Comparison of ENCODE assay signal across 8 cellular contexts in the genomic region with DNA sequence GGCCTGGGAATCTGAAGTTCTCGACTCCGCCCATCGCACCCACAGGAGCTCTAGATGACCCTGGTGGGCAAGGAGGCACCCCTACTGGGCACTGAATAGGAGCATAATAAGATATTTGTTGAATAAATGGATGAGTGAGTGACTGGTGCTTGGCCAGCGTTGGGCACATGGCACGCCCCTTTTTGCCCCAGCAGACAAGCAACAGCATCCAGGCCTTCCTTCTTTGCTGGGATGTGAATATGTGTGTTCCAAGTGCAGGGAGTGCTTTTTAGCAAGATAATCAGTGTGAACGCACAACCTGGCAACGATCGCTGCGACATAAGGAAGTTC. TPM values are rescaled to one million over a fixed set of nuclear protein-coding genes. Genes with fewer than 3 reads are reported as not detected.
DNase-seq lines count a peak whose midpoint lies in the region; ATAC-seq and TF ChIP-seq lines count a peak whose summit lies in the region.

No MANE protein-coding gene starts in this region.

- H3K9me2 ChIP-seq in Karpas-422 (replicated peaks; ENCODE audit: insufficient read depth, low read length) = no peaks in the 10 kb centered on the region

- peaks cover 26% of the 10 kb centered on the region for H4K20me1 ChIP-seq in Karpas-422 (ENCODE audit: insufficient read depth, low read depth, low read length)

- H2AFZ ChIP-seq in Karpas-422 (ENCODE audit: low read length) = peak overlapping the region; percentile 98

- H3K27ac ChIP-seq in Karpas-422 (ENCODE audit: low read length) = peak overlapping the region; percentile 67
- peak overlapping the region; percentile 89 for H3K27ac ChIP-seq in caudate nucleus (ENCODE audit: low read depth, low read length)

- peak overlapping the region; percentile 85 for H3K4me3 ChIP-seq in Karpas-422 (ENCODE audit: low read length)

- peak overlapping the region; percentile 86 for H3K4me3 Mint-ChIP-seq in mesothelial cell of epicardium

- TF ChIP-seq CTCF in mesothelial cell of epicardium (IDR thresholded peaks at IDR 0.05; ENCODE audit: unreplicated experiment) = peak; percentile 47

- H3K36me3 Mint-ChIP-seq in mesothelial cell of epicardium = no peaks in the 10 kb centered on the region

- peak overlapping the region; percentile 97 for H3K27ac Mint-ChIP-seq in mesothelial cell of epicardium

- DNase-seq in DMS 273 treated with DMSO at 0.1 percent for 48 hours (lab: John Stamatoyannopoulos, UW) (peak; percentile 50), Karpas-422 (no peak), caudate nucleus (lab: John Stamatoyannopoulos, UW) (peak in 2 of 61 donors; percentile 53 to 69), mesothelial cell of epicardium (ENCODE audit: low spot score in 2 of 2, unreplicated experiment in 2 of 2) (no peak), T-helper 9 cell (no peak), NCI-H748 (lab: John Stamatoyannopoulos, UW; ENCODE audit: unreplicated experiment) (no peak), GF-D8 (lab: John Stamatoyannopoulos, UW) (no peak)

- H3K4me2 ChIP-seq in Karpas-422 (ENCODE audit: low read depth, low read length, poor library complexity, severe bottlenecking) = peak overlapping the region; percentile 89

- peaks cover 18% of the 10 kb centered on the region for H3K4me1 Mint-ChIP-seq in mesothelial cell of epicardium

- H3K9me3 ChIP-seq in Karpas-422 (ENCODE audit: low read length) = no peaks in the 10 kb centered on the region

- H3K79me2 ChIP-seq in Karpas-422 (ENCODE audit: low read length) = peaks cover 46% of the 10 kb centered on the region

- H3K9ac ChIP-seq in Karpas-422 (ENCODE audit: low read length) = peak overlapping the region; percentile 86

- H3K9me3 Mint-ChIP-seq in mesothelial cell of epicardium = no peaks in the 10 kb centered on the region

- no peaks in the 10 kb centered on the region for H3K27me3 Mint-ChIP-seq in mesothelial cell of epicardium (ENCODE audit: low read depth)

- H3K27me3 ChIP-seq in Karpas-422 (ENCODE audit: low read length) = no peaks in the 10 kb centered on the region

- H3K4me1 ChIP-seq in Karpas-422 (ENCODE audit: low read length) = peaks cover 40% of the 10 kb centered on the region

- ATAC-seq in GM21576 (IDR thresholded peaks at IDR 0.05; ENCODE audit: unreplicated experiment) = peak; percentile 16

- H3K36me3 ChIP-seq in Karpas-422 (ENCODE audit: insufficient read depth, low read length) = peaks cover 13% of the 10 kb centered on the region

RNA-seq across cellular contexts. Expression of a gene that starts 0.5 kb away (rescaled TPM):
- total RNA-seq in Karpas-422 (2014; rRNA removed; shearing (Covaris generic); ENCODE audit: low replicate concordance) = 130 and 148 TPM in 2 replicates
- total RNA-seq in mesothelial cell of epicardium = 119 to 123 TPM (median 120 TPM) in 3 replicates

RNA-seq across cellular contexts. Expression of a gene that starts 12.0 kb away (rescaled TPM):
- total RNA-seq in Karpas-422 (2014; rRNA removed; shearing (Covaris generic); ENCODE audit: low replicate concordance) = 174 and 253 TPM in 2 replicates
- total RNA-seq in mesothelial cell of epicardium = 44.3 to 45.9 TPM (median 45.1 TPM) in 3 replicates

RNA-seq across cellular contexts. Expression of a gene that starts 25.4 kb away (rescaled TPM):
- total RNA-seq in Karpas-422 (2014; rRNA removed; shearing (Covaris generic); ENCODE audit: low replicate concordance) = 8.7 and 11.0 TPM in 2 replicates
- 15.1 to 15.9 TPM (median 15.7 TPM) in 3 replicates for total RNA-seq in mesothelial cell of epicardium

RNA-seq across cellular contexts. Expression of a gene that starts 25.5 kb away (rescaled TPM):
- 41.2 and 104 TPM in 2 replicates for total RNA-seq in Karpas-422 (2014; rRNA removed; shearing (Covaris generic); ENCODE audit: low replicate concordance)
- total RNA-seq in mesothelial cell of epicardium = 93.4 to 96.6 TPM (median 96.5 TPM) in 3 replicates

RNA-seq across cellular contexts. Expression of a gene that starts 33.1 kb away (rescaled TPM):
- not detected in 2 replicates for total RNA-seq in Karpas-422 (2014; rRNA removed; shearing (Covaris generic); ENCODE audit: low replicate concordance)
- total RNA-seq in mesothelial cell of epicardium = 0.18 to 0.36 TPM (median 0.27 TPM) in 3 replicates
